In the genomic region with DNA sequence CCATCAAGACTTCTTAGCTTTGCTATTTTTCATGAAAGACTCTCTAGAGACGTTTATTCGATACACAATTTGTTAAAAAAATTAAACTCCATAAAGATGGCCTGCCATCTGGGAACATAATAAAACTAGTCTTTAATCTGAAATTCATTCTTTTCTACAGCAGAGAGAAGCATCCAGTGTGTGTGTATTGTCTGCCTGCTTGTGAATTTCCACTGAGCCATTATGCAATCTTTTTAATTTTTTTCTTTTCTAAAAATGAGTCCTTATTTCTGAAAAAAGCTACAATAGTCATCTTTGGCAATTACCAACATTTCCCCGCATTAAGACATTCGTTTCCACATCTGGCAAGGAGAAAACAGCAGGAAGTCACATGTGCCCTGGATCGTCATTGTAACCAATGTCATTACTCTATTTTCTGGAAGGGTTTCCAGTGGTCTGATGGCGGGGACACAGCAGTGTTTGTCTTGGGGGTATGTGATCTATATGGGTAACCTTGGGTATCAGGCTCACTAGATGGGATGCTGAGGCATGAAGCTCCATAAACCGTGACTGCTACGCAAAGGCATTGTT, we compare ENCODE assay signal across 15 cellular contexts.
A peak's percentile ranks its signal among the peaks of the same experiment; 100 is the strongest.
DNase-seq lines count a peak whose midpoint lies in the region; ATAC-seq and TF ChIP-seq lines count a peak whose summit lies in the region.
"Had no signal": no experiment of that assay in that cellular context is flagged by ENCODE, and none has a peak within 500 bp of the region (broad histone marks: within the 10 kb centered on the region; RNA-seq: fewer than 3 reads in every experiment).

No MANE protein-coding gene starts in this region.

- H3K36me3 ChIP-seq in right atrium auricular region = no peaks in the 10 kb centered on the region
- H3K36me3 ChIP-seq in gastroesophageal sphincter = no peaks in the 10 kb centered on the region
- H3K36me3 ChIP-seq in lower lobe of right lung = no peaks in the 10 kb centered on the region
- H3K36me3 ChIP-seq in thoracic aorta = no peaks in the 10 kb centered on the region

- H3K27me3 ChIP-seq in right atrium auricular region (no peaks in the 10 kb centered on the region), gastroesophageal sphincter (peaks cover under 1% of the 10 kb centered on the region), lower lobe of right lung (ENCODE audit: low read depth) (no peaks in the 10 kb centered on the region), thoracic aorta (replicated peaks; ENCODE audit: insufficient read depth) (no peaks in the 10 kb centered on the region)

- no peaks in the 10 kb centered on the region for H3K9me3 ChIP-seq in right atrium auricular region
- peaks cover 0 to 7% (median 0%) of the 10 kb centered on the region in 3 donors for H3K9me3 ChIP-seq in gastroesophageal sphincter
- no peaks in the 10 kb centered on the region for H3K9me3 ChIP-seq in lower lobe of right lung
- H3K9me3 ChIP-seq in thoracic aorta = no peaks in the 10 kb centered on the region
- H3K9me3 ChIP-seq: A549, Caco-2 had no signal

- TF ChIP-seq CTCF in right atrium auricular region (IDR thresholded peaks at IDR 0.05) (no peak), gastroesophageal sphincter (IDR thresholded peaks at IDR 0.05) (no peak), lower lobe of right lung (IDR thresholded peaks at IDR 0.05) (no peak), thoracic aorta (IDR thresholded peaks at IDR 0.05) (no peak)

- DNase-seq in Right ventricle myocardium inferior (ENCODE audit: missing footprints) = no peak
- no peak for DNase-seq in right atrium auricular region (ENCODE audit: low spot score)
- DNase-seq in lower lobe of right lung = no peak
- no peak for DNase-seq in thoracic aorta (ENCODE audit: low spot score)
- DNase-seq in NCI-H82 (lab: John Stamatoyannopoulos, UW) = no peak
- DNase-seq: AML-193; Caco-2; CD4-positive, alpha-beta T cell; H9 had no signal

- H3K4me1 ChIP-seq in right atrium auricular region (no peaks in the 10 kb centered on the region), gastroesophageal sphincter (no peaks in the 10 kb centered on the region), lower lobe of right lung (no peaks in the 10 kb centered on the region), thoracic aorta (ENCODE audit: control insufficient read depth in 1 of 2, low read depth in 2 of 2) (peaks cover 22 to 53% of the 10 kb centered on the region in 2 donors)
- H3K4me1 ChIP-seq: A549, Caco-2 had no signal

- H3K4me3 ChIP-seq in right atrium auricular region (no peak overlapping the region), gastroesophageal sphincter (no peak overlapping the region), lower lobe of right lung (no peak overlapping the region), thoracic aorta (peak overlapping the region; percentile 15)
- H3K4me3 ChIP-seq: A549 had no signal

- H3K27ac ChIP-seq in right atrium auricular region (peak overlapping the region in 1 of 2 donors; percentile 32), gastroesophageal sphincter (peak overlapping the region in 2 of 4 donors; percentile 25 to 42), lower lobe of right lung (peak overlapping the region; percentile 54), thoracic aorta (peak overlapping the region; percentile 21 to 64)
- H3K27ac ChIP-seq: 22Rv1, A549, C4-2B had no signal

- 52 to 56% methylated on average over 8 of the region's 8 CpGs for WGBS in gastroesophageal sphincter (ENCODE audit: low coverage in 1 of 2), 2 donors

- no peak for TF ChIP-seq EP300 in gastroesophageal sphincter (IDR thresholded peaks at IDR 0.05)

- ATAC-seq in Right ventricle myocardium inferior (peak; percentile 53), gastroesophageal sphincter (peak; percentile 63), lower lobe of right lung (no peak), thoracic aorta (ENCODE audit: insufficient number of reproducible peaks, low FRiP score, low read depth) (peak; percentile 80), HG03521 (IDR thresholded peaks at IDR 0.05; ENCODE audit: unreplicated experiment) (no peak), GM18511 (IDR thresholded peaks at IDR 0.05; ENCODE audit: unreplicated experiment) (no peak)
- ATAC-seq: A549 had no signal

- no peak for TF ChIP-seq POLR2A in gastroesophageal sphincter (IDR thresholded peaks at IDR 0.05)

- intact Hi-C loops in Right ventricle myocardium inferior (cut with DNase I) (no loop called here), lower lobe of right lung (cut with DNase I) (no loop called here)

Comparison
In these comparisons a context has a peak if more than half of its experiments do, and no peak if none do; other contexts are left out.
1. ATAC-seq: peak in Right ventricle myocardium inferior (single experiment), gastroesophageal sphincter (single experiment) and thoracic aorta (single experiment); none in lower lobe of right lung (0 of 2), HG03521 (single experiment) and GM18511 (single experiment).